1 cellular context compared by ENCODE assay signal in the genomic region with DNA sequence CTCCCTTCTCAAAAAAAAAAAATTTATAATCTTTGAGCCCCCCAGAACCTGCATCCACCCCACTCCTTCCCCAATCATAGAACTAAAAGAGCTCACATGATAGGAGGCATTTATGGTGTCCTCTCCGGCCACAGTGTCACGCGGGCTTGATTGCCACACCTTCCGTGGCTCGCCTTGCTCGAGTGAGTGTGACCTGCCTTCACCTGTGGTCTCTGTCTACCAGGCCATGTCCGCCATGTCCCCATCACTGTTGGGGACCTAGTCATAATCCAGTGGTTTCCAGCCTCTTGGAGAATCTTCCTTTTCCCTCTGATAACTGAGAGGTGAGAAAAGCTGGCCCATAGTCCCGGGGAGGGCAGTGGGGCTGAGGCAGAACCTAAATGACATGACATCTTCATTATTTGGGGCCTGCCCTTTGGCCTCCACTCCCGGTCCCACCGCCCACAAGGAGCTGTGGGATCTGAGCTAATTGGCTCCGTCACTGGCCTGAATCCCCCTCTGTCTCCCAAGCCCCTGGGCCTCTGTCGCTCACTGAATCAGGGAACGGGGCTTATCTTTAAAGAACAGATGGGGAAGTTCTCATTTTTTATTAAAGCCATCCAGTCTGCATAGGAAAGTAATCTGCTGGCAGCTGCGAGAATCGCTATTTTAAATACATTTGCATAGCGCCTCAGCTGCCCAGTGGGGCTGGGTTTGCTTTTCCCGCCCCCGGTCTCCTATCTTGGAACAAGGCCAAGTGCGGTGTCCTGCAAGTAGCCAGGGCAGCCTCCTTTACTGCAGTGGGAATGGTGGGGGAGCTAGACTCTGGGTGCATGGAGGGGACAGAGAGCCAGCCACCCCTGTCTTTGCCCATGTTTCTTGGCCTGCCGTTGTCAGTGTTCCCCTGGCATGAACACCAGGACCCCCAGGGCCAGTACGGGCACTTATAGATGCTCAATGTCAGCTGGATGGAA.
TF ChIP-seq lines count a peak whose summit lies in the region.

No MANE protein-coding gene starts in this region.

TF ChIP-seq in GM23338, 12 proteins besides CTCF, POLR2A, EP300 and RAD21:
- no peak for TF ChIP-seq ZNF331 (CRISPR knock-in tag; IDR thresholded peaks at IDR 0.05; ENCODE audit: low read depth)
- TF ChIP-seq EZH2 (IDR thresholded peaks at IDR 0.05; ENCODE audit: low read depth, unreplicated experiment): no peak
- TF ChIP-seq EZH2phosphoT487 (IDR thresholded peaks at IDR 0.05; ENCODE audit: unreplicated experiment): no peak
- TF ChIP-seq ZNF114 (CRISPR knock-in tag; IDR thresholded peaks at IDR 0.05): no peak
- TF ChIP-seq, protein P1, sequence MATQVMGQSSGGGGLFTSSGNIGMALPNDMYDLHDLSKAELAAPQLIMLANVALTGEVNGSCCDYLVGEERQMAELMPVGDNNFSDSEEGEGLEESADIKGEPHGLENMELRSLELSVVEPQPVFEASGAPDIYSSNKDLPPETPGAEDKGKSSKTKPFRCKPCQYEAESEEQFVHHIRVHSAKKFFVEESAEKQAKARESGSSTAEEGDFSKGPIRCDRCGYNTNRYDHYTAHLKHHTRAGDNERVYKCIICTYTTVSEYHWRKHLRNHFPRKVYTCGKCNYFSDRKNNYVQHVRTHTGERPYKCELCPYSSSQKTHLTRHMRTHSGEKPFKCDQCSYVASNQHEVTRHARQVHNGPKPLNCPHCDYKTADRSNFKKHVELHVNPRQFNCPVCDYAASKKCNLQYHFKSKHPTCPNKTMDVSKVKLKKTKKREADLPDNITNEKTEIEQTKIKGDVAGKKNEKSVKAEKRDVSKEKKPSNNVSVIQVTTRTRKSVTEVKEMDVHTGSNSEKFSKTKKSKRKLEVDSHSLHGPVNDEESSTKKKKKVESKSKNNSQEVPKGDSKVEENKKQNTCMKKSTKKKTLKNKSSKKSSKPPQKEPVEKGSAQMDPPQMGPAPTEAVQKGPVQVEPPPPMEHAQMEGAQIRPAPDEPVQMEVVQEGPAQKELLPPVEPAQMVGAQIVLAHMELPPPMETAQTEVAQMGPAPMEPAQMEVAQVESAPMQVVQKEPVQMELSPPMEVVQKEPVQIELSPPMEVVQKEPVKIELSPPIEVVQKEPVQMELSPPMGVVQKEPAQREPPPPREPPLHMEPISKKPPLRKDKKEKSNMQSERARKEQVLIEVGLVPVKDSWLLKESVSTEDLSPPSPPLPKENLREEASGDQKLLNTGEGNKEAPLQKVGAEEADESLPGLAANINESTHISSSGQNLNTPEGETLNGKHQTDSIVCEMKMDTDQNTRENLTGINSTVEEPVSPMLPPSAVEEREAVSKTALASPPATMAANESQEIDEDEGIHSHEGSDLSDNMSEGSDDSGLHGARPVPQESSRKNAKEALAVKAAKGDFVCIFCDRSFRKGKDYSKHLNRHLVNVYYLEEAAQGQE (IDR thresholded peaks at IDR 0.05; ENCODE audit: unreplicated experiment): no peak
- TF ChIP-seq, protein P2, sequence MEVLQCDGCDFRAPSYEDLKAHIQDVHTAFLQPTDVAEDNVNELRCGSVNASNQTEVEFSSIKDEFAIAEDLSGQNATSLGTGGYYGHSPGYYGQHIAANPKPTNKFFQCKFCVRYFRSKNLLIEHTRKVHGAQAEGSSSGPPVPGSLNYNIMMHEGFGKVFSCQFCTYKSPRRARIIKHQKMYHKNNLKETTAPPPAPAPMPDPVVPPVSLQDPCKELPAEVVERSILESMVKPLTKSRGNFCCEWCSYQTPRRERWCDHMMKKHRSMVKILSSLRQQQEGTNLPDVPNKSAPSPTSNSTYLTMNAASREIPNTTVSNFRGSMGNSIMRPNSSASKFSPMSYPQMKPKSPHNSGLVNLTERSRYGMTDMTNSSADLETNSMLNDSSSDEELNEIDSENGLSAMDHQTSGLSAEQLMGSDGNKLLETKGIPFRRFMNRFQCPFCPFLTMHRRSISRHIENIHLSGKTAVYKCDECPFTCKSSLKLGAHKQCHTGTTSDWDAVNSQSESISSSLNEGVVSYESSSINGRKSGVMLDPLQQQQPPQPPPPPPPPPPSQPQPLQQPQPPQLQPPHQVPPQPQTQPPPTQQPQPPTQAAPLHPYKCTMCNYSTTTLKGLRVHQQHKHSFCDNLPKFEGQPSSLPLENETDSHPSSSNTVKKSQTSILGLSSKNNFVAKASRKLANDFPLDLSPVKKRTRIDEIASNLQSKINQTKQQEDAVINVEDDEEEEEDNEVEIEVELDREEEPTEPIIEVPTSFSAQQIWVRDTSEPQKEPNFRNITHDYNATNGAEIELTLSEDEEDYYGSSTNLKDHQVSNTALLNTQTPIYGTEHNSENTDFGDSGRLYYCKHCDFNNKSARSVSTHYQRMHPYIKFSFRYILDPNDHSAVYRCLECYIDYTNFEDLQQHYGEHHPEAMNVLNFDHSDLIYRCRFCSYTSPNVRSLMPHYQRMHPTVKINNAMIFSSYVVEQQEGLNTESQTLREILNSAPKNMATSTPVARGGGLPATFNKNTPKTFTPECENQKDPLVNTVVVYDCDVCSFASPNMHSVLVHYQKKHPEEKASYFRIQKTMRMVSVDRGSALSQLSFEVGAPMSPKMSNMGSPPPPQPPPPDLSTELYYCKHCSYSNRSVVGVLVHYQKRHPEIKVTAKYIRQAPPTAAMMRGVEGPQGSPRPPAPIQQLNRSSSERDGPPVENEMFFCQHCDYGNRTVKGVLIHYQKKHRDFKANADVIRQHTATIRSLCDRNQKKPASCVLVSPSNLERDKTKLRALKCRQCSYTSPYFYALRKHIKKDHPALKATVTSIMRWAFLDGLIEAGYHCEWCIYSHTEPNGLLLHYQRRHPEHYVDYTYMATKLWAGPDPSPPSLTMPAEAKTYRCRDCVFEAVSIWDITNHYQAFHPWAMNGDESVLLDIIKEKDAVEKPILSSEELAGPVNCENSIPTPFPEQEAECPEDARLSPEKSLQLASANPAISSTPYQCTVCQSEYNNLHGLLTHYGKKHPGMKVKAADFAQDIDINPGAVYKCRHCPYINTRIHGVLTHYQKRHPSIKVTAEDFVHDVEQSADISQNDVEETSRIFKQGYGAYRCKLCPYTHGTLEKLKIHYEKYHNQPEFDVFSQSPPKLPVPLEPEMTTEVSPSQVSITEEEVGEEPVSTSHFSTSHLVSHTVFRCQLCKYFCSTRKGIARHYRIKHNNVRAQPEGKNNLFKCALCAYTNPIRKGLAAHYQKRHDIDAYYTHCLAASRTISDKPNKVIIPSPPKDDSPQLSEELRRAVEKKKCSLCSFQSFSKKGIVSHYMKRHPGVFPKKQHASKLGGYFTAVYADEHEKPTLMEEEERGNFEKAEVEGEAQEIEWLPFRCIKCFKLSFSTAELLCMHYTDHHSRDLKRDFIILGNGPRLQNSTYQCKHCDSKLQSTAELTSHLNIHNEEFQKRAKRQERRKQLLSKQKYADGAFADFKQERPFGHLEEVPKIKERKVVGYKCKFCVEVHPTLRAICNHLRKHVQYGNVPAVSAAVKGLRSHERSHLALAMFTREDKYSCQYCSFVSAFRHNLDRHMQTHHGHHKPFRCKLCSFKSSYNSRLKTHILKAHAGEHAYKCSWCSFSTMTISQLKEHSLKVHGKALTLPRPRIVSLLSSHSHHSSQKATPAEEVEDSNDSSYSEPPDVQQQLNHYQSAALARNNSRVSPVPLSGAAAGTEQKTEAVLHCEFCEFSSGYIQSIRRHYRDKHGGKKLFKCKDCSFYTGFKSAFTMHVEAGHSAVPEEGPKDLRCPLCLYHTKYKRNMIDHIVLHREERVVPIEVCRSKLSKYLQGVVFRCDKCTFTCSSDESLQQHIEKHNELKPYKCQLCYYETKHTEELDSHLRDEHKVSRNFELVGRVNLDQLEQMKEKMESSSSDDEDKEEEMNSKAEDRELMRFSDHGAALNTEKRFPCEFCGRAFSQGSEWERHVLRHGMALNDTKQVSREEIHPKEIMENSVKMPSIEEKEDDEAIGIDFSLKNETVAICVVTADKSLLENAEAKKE (CRISPR knock-in tag; IDR thresholded peaks at IDR 0.05): no peak
- TF ChIP-seq CREB1 (CRISPR knock-in tag; IDR thresholded peaks at IDR 0.05; ENCODE audit: low read depth): no peak
- TF ChIP-seq JUNB (IDR thresholded peaks at IDR 0.05; ENCODE audit: unreplicated experiment): no peak
- TF ChIP-seq POLR2AphosphoS5 (IDR thresholded peaks at IDR 0.05; ENCODE audit: low read depth): no peak
- TF ChIP-seq, protein P3, sequence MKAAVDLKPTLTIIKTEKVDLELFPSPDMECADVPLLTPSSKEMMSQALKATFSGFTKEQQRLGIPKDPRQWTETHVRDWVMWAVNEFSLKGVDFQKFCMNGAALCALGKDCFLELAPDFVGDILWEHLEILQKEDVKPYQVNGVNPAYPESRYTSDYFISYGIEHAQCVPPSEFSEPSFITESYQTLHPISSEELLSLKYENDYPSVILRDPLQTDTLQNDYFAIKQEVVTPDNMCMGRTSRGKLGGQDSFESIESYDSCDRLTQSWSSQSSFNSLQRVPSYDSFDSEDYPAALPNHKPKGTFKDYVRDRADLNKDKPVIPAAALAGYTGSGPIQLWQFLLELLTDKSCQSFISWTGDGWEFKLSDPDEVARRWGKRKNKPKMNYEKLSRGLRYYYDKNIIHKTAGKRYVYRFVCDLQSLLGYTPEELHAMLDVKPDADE (IDR thresholded peaks at IDR 0.05): no peak
- no peak for TF ChIP-seq NANOG (IDR thresholded peaks at IDR 0.05; ENCODE audit: borderline replicate concordance)
